In the genomic region with DNA sequence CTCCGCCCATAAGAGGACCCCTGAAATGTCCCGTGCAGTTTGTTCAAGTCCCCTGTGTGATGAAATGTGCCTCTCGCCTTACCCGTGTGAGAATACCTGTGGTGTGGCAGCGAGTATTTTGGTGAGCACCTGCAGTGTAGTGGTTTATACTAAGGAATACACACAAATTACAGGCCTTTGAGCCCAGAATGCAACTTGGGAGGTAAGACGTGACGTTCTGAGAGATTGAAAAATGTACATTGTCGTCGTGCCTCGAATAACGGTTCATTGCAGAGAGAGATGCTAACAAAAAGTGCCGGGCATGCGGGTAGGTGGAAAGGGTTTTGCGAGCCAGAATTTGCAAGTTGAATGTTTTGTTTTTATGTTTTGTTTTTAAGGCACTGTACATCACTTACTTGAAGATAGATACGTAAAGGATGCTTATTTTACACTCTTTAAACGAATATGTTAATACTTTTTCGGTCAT, we compare ENCODE assay signal across 1 cellular context.
A peak's percentile ranks its signal among the peaks of the same experiment; 100 is the strongest.
TF ChIP-seq lines count a peak whose summit lies in the region.

No MANE protein-coding gene starts in this region.

TF ChIP-seq in GM12878, 131 proteins besides CTCF, POLR2A, EP300 and RAD21 (continued from another document):
- TF ChIP-seq ZNF687 (IDR thresholded peaks at IDR 0.05): 0 out of 2 replicates have a peak, but pooled peaks have one; percentile 11
- 0 out of 2 replicates have a peak, but pooled peaks have one; percentile 14 for TF ChIP-seq RBBP5 (conservative IDR thresholded peaks at IDR 0.05)
